In the genomic region with DNA sequence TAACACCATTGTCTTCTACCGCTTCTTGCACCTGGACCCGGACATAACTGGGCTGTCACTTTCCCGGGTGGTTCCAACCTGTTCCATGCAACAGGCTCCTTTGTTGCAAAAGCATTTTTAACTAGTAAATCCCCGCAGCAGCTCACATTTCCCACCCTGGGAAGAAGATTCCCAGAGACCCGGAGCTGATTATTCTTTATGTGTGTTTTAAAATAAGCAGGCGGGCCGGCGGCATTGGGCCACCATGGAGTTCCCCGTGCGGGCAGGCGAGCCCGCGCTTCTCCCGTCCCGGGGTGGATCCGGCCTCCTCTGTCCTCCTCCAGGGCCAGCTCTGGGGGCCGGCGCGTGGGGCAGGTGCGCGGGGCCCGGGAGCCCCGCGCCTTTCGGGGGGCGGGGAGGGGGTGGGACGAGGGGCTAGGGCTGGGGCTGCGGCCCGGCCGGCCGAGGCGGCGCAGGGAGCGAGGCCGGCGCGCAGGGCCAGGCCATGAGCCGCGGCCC, we compare ENCODE assay signal across 8 cellular contexts. TPM values are rescaled to one million over a fixed set of nuclear protein-coding genes. Genes with fewer than 3 reads are reported as not detected.
A peak's percentile ranks its signal among the peaks of the same experiment; 100 is the strongest.
DNase-seq lines count a peak whose midpoint lies in the region; ATAC-seq, FAIRE-seq and TF ChIP-seq lines count a peak whose summit lies in the region.

No MANE protein-coding gene starts in this region.

- peaks cover 9% of the 10 kb centered on the region for H3K27me3 Mint-ChIP-seq in activated naive CD4-positive, alpha-beta T cell treated with anti-CD3 and anti-CD28 coated beads, Interleukin-2, amount 10 ng/mL, durations not matched to agents 7 days and 5 days

- DNase-seq in AG04449 (ENCODE audit: low read depth, low spot score) (no peak), HCT116 (ENCODE audit: low read depth, low spot score) (no peak), GM12892 (ENCODE audit: insufficient read length) (no peak), frontal cortex (ENCODE audit: low spot score in 2 of 2) (no peak), NCI-H524 (lab: John Stamatoyannopoulos, UW) (no peak)
- DNase-seq in activated naive CD4-positive, alpha-beta T cell treated with anti-CD3 and anti-CD28 coated beads, Interleukin-2, amount 10 ng/mL, durations not matched to agents 7 days and 5 days: peak; percentile 47
- DNase-seq in stimulated activated naive CD8-positive, alpha-beta T cell treated with anti-CD3 and anti-CD28 coated beads, Interleukin-15, Interleukin-2, amounts not matched to agents 100 U/mL and 50 U/mL, for 24 hours: peak; percentile 35

- H3K36me3 Mint-ChIP-seq in activated naive CD4-positive, alpha-beta T cell treated with anti-CD3 and anti-CD28 coated beads, Interleukin-2, amount 10 ng/mL, durations not matched to agents 7 days and 5 days: peaks cover 24% of the 10 kb centered on the region

- H3K4me3 ChIP-seq in AG04449 (ENCODE audit: low read depth, low read length): peak overlapping the region; percentile 82
- peak overlapping the region; percentile 91 to 94 for H3K4me3 ChIP-seq in HCT116 (replicated peaks in 1 of 2; ENCODE audit: low read depth in 1 of 2, low read length in 2 of 2)
- peak overlapping the region; percentile 72 for H3K4me3 ChIP-seq in iPS-20b (ENCODE audit: low read length)

- H3K9me2 ChIP-seq in HCT116 (ENCODE audit: insufficient read depth): no peaks in the 10 kb centered on the region

- TF ChIP-seq POLR2A in HCT116 (IDR thresholded peaks at IDR 0.05; ENCODE audit: borderline replicate concordance, extremely low read depth, insufficient read depth, insufficient read length) (no peak), GM12892 (IDR thresholded peaks at IDR 0.05; ENCODE audit: low read depth, low read length) (no peak)

- RAD21 ChIA-PET in HCT116 (lab: Charles Lee; ENCODE audit: low non-redundant PET in 1 of 2, low total read pairs in 2 of 2, uncharacterized antibody in 2 of 2, unreplicated experiment in 2 of 2): no interaction called here

- H3K27ac ChIP-seq in HCT116 (ENCODE audit: low read depth, low read length) (peak overlapping the region; percentile 45; the same call in 1 of the 2 replicates), iPS-20b (ENCODE audit: low read length) (no peak overlapping the region)

- BruUV-seq in HCT116 (replicated peaks; lab: Mats Ljungman, UMichigan): no TSS peak

- peak overlapping the region; percentile 89 for H3K4me3 Mint-ChIP-seq in activated naive CD4-positive, alpha-beta T cell treated with anti-CD3 and anti-CD28 coated beads, Interleukin-2, amount 10 ng/mL, durations not matched to agents 7 days and 5 days

- TF ChIP-seq RAD21 in HCT116 (IDR thresholded peaks at IDR 0.05; ENCODE audit: low read depth): no peak

- H3K4me1 ChIP-seq in HCT116 (ENCODE audit: control insufficient read depth in 1 of 2, insufficient read depth in 2 of 2, low read length in 2 of 2): peaks cover 7 to 35% of the 10 kb centered on the region in 2 experiments
- peaks cover 6% of the 10 kb centered on the region; the same call in 1 of the 2 replicates for H3K4me1 ChIP-seq in iPS-20b (ENCODE audit: insufficient read depth, low read length)

- H3K9ac ChIP-seq in HCT116 (ENCODE audit: low read length) (peak overlapping the region; percentile 93), iPS-20b (ENCODE audit: low read depth, low read length) (peak overlapping the region; percentile 64; the same call in 1 of the 2 replicates)

- intact Hi-C loops in HCT116 (cut with micrococcal nuclease): loop anchor here (5.0 kb wide), 1 partner anchor 196 kb away; no protein-coding TSS in a partner anchor

- CTCF ChIA-PET in AG04449 (lab: Yijun Ruan, JAX): no interaction called here
- CTCF ChIA-PET in HCT116 (lab: Charles Lee): no interaction called here
- CTCF ChIA-PET in activated naive CD4-positive, alpha-beta T cell treated with anti-CD3 and anti-CD28 coated beads, Interleukin-2, amount 10 ng/mL, durations not matched to agents 7 days and 5 days (lab: Charles Lee): no interaction called here

- H3K9me3 ChIP-seq in HCT116 (ENCODE audit: control insufficient read depth in 1 of 2, insufficient read depth in 1 of 2, low read depth in 1 of 2, low read length in 2 of 2): no peaks in the 10 kb centered on the region
- H3K9me3 ChIP-seq in iPS-20b (ENCODE audit: insufficient read depth, low read depth, low read length): no peaks in the 10 kb centered on the region

- no peak for FAIRE-seq in GM12892 (lab: Jason Lieb, UNC)
- no peak for FAIRE-seq in frontal cortex (lab: Jason Lieb, UNC)

- H4K20me1 ChIP-seq in HCT116 (ENCODE audit: insufficient read depth): no peaks in the 10 kb centered on the region

- peak overlapping the region; percentile 98 for H3K4me2 ChIP-seq in HCT116 (ENCODE audit: low read length)

- H2AFZ ChIP-seq in HCT116 (ENCODE audit: low read depth, low read length, poor library complexity, severe bottlenecking): no peak overlapping the region

- H3K9me3 Mint-ChIP-seq in activated naive CD4-positive, alpha-beta T cell treated with anti-CD3 and anti-CD28 coated beads, Interleukin-2, amount 10 ng/mL, durations not matched to agents 7 days and 5 days: no peaks in the 10 kb centered on the region

- POLR2A ChIA-PET in AG04449 (lab: Yijun Ruan, JAX): no interaction called here
- POLR2A ChIA-PET in HCT116 (lab: Charles Lee): no interaction called here

- peaks cover 6 to 15% of the 10 kb centered on the region in 2 experiments; a peak in 2 of 4 replicates for H3K36me3 ChIP-seq in HCT116 (ENCODE audit: control insufficient read depth in 1 of 2, insufficient read depth in 2 of 2, low read length in 2 of 2)
- H3K36me3 ChIP-seq in iPS-20b (ENCODE audit: insufficient read depth, low read depth, low read length): peaks cover 28% of the 10 kb centered on the region; the same call in 1 of the 2 replicates

- no peaks in the 10 kb centered on the region for H3K27me3 ChIP-seq in HCT116 (ENCODE audit: insufficient read depth, low read length)
- H3K27me3 ChIP-seq in iPS-20b (ENCODE audit: insufficient read depth, low read length): peaks cover 18% of the 10 kb centered on the region

- TF ChIP-seq CTCF in AG04449 (IDR thresholded peaks at IDR 0.05; ENCODE audit: insufficient read depth, low read length, missing control alignments): no peak
- TF ChIP-seq CTCF in HCT116 (IDR thresholded peaks at IDR 0.05 in 2 of 3, conservative IDR thresholded peaks at IDR 0.05 in 1 of 3; ENCODE audit: borderline replicate concordance in 1 of 3, insufficient read depth in 1 of 3, low read depth in 2 of 3, low read length in 2 of 3): no peak

- H3K79me2 ChIP-seq in HCT116 (ENCODE audit: insufficient read depth, low read length): peaks cover 52% of the 10 kb centered on the region

- ATAC-seq in HCT116: no peak
- ATAC-seq in stimulated activated naive CD8-positive, alpha-beta T cell treated with anti-CD3 and anti-CD28 coated beads, Interleukin-15, Interleukin-2, amounts not matched to agents 100 U/mL and 50 U/mL, for 24 hours: no peak

- peak overlapping the region; percentile 89 for H3K27ac Mint-ChIP-seq in activated naive CD4-positive, alpha-beta T cell treated with anti-CD3 and anti-CD28 coated beads, Interleukin-2, amount 10 ng/mL, durations not matched to agents 7 days and 5 days

- peaks cover 49% of the 10 kb centered on the region for H3K4me1 Mint-ChIP-seq in activated naive CD4-positive, alpha-beta T cell treated with anti-CD3 and anti-CD28 coated beads, Interleukin-2, amount 10 ng/mL, durations not matched to agents 7 days and 5 days

TF ChIP-seq in HCT116, 20 proteins besides CTCF, POLR2A, EP300 and RAD21:
- TF ChIP-seq, protein P1, sequence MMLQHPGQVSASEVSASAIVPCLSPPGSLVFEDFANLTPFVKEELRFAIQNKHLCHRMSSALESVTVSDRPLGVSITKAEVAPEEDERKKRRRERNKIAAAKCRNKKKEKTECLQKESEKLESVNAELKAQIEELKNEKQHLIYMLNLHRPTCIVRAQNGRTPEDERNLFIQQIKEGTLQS (IDR thresholded peaks at IDR 0.05): no peak
- no peak for TF ChIP-seq SRF (IDR thresholded peaks at IDR 0.05; ENCODE audit: low read depth)
- TF ChIP-seq, protein P2, sequence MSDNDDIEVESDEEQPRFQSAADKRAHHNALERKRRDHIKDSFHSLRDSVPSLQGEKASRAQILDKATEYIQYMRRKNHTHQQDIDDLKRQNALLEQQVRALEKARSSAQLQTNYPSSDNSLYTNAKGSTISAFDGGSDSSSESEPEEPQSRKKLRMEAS (IDR thresholded peaks at IDR 0.05): 0 out of 2 replicates have a peak, but pooled peaks have one; percentile 1

RNA-seq across cellular contexts. Expression of a gene that starts 1.6 kb away (rescaled TPM):
- total RNA-seq in HCT116 (2021; ENCODE audit: unreplicated experiment) (22.9 TPM), frontal cortex (8.2 TPM)
- 13.4 and 14.7 TPM in 2 replicates for polyA plus RNA-seq in HCT116 (2012)
- 4.4 TPM for polyA plus RNA-seq in GM12892 (2012; ENCODE audit: missing spikeins)

RNA-seq across cellular contexts. Expression of a gene that starts 1.9 kb away (rescaled TPM):
- total RNA-seq in HCT116 (2021; ENCODE audit: unreplicated experiment): 27.5 TPM
- polyA plus RNA-seq in HCT116 (2012): 19.7 and 27.4 TPM in 2 replicates
- polyA plus RNA-seq in GM12892 (2012; ENCODE audit: missing spikeins): 5.3 TPM
- 41.2 TPM for total RNA-seq in frontal cortex

Comparison
In these comparisons a context has a peak if more than half of its experiments do, and no peak if none do; other contexts are left out.
1. DNase-seq: peak in activated naive CD4-positive, alpha-beta T cell treated with anti-CD3 and anti-CD28 coated beads, Interleukin-2, amount 10 ng/mL, durations not matched to agents 7 days and 5 days (single experiment) and stimulated activated naive CD8-positive, alpha-beta T cell treated with anti-CD3 and anti-CD28 coated beads, Interleukin-15, Interleukin-2, amounts not matched to agents 100 U/mL and 50 U/mL, for 24 hours (single experiment); none in AG04449 (single experiment), HCT116 (single experiment), GM12892 (single experiment), frontal cortex (0 of 2) and NCI-H524 (0 of 2).
2. Peak in every context shown above with its lines, with median percentiles within 50 percentile points of each other: H3K4me3 ChIP-seq.